In the genomic region with DNA sequence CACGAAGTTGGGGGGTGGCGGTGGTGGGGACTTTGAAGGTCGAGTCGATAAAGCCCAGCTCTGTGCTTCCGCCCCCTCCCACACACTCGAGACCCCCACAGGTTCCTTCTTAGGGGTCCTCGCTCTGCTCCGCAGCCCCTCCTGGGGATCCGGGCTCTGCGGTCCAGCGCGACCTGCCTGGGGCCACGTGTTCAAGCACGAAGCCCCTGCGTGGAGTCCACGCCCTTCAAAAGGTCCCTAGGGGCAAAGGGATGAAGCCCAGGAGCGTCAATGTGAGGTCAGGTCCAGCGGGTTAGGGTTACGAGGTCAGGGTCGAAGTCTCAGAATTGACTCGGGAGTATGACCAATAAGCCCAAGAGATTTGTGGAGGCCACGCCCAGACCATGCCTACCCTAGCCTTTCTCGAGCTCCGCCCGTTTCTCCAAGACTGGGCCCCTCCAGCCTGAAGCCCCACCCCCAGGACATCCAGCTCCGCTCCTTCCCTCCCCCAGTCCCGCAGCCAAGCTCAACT, we compare ENCODE assay signal across 8 cellular contexts. TPM values are rescaled to one million over a fixed set of nuclear protein-coding genes. Genes with fewer than 3 reads are reported as not detected.
DNase-seq lines count a peak whose midpoint lies in the region; ATAC-seq and TF ChIP-seq lines count a peak whose summit lies in the region.

No MANE protein-coding gene starts in this region.

- TF ChIP-seq CTCF in CD8-positive, alpha-beta T cell (IDR thresholded peaks at IDR 0.05) = no peak
- TF ChIP-seq CTCF in fibroblast of lung (conservative IDR thresholded peaks at IDR 0.05 in 1 of 2, IDR thresholded peaks at IDR 0.05 in 1 of 2; ENCODE audit: low read depth in 1 of 2, low read length in 2 of 2) = no peak
- TF ChIP-seq CTCF in neural progenitor cell (IDR thresholded peaks at IDR 0.05) = no peak

- H3K9ac ChIP-seq in fibroblast of lung (ENCODE audit: insufficient read depth, low read length) (no peak overlapping the region), neural progenitor cell (no peak overlapping the region)

- H3K27me3 Mint-ChIP-seq in CD8-positive, alpha-beta T cell (ENCODE audit: low read depth) = peaks cover 44% of the 10 kb centered on the region
- H3K27me3 Mint-ChIP-seq in activated CD4-positive, alpha-beta memory T cell treated with anti-CD3 and anti-CD28 coated beads for 36 hours = peaks cover 50% of the 10 kb centered on the region
- peaks cover 42% of the 10 kb centered on the region for H3K27me3 Mint-ChIP-seq in neural progenitor cell (ENCODE audit: insufficient read depth, low read depth)

- H3K36me3 Mint-ChIP-seq in CD8-positive, alpha-beta T cell = peaks cover 9% of the 10 kb centered on the region
- H3K36me3 Mint-ChIP-seq in activated CD4-positive, alpha-beta memory T cell treated with anti-CD3 and anti-CD28 coated beads for 36 hours = no peaks in the 10 kb centered on the region
- H3K36me3 Mint-ChIP-seq in neural progenitor cell = no peaks in the 10 kb centered on the region

- POLR2A ChIA-PET in CD8-positive, alpha-beta T cell (lab: Charles Lee) = no interaction called here
- POLR2A ChIA-PET in activated CD4-positive, alpha-beta memory T cell treated with anti-CD3 and anti-CD28 coated beads for 36 hours (lab: Charles Lee) = interaction anchor here (0.6 kb wide), 1 partner anchor 197 kb away, joined by 5 read pairs; no protein-coding TSS in a partner anchor

- H3K79me2 ChIP-seq in fibroblast of lung (ENCODE audit: control insufficient read depth, insufficient read depth, low read length) (no peaks in the 10 kb centered on the region), neural progenitor cell (ENCODE audit: low read depth) (no peaks in the 10 kb centered on the region)

- CTCF ChIA-PET in CD8-positive, alpha-beta T cell (lab: Charles Lee) = interaction anchor here (1.0 to 1.5 kb wide), 2 partner anchors 66 to 70 kb away, joined by 3 to 6 read pairs; no protein-coding TSS in a partner anchor
- CTCF ChIA-PET in activated CD4-positive, alpha-beta memory T cell treated with anti-CD3 and anti-CD28 coated beads for 36 hours (lab: Charles Lee) = interaction anchor here (0.8 to 2.1 kb wide), 5 partner anchors 9 to 80 kb away, joined by 3 to 5 read pairs (median 3); no protein-coding TSS in a partner anchor

- intact Hi-C loops in CD8-positive, alpha-beta T cell (cut with DNase I, micrococcal nuclease) = loop anchor here (1.0 to 5.0 kb wide), 3 partner anchors 17 to 77 kb away; a partner anchor contains a TSS
- intact Hi-C loops in activated CD4-positive, alpha-beta memory T cell treated with anti-CD3 and anti-CD28 coated beads for 36 hours (cut with micrococcal nuclease) = loop anchor here (2.0 kb wide), 1 partner anchor 13 kb away; a partner anchor contains a TSS

- H3K4me1 ChIP-seq in CD8-positive, alpha-beta T cell (ENCODE audit: insufficient read depth, low read length) = peaks cover 29% of the 10 kb centered on the region
- H3K4me1 ChIP-seq in fibroblast of lung (ENCODE audit: control insufficient read depth, extremely low read depth, insufficient read depth, low read length) = peaks cover 11% of the 10 kb centered on the region
- H3K4me1 ChIP-seq in neural progenitor cell = peaks cover 53% of the 10 kb centered on the region

- peaks cover 46% of the 10 kb centered on the region for H3F3A ChIP-seq in neural progenitor cell (ENCODE audit: low read depth)

- H2AFZ ChIP-seq in fibroblast of lung (ENCODE audit: low read length) (no peak overlapping the region), neural progenitor cell (replicated peaks) (peak overlapping the region; percentile 38)

- no peak for DNase-seq in CD8-positive, alpha-beta T cell
- peak; percentile 28 for DNase-seq in HK-2 (ENCODE audit: unreplicated experiment)
- peak; percentile 51 for DNase-seq in activated CD4-positive, alpha-beta memory T cell treated with anti-CD3 and anti-CD28 coated beads for 36 hours
- peak; percentile 31 to 44 for DNase-seq in fibroblast of lung (ENCODE audit: low read depth in 2 of 2)
- peak; percentile 88 for DNase-seq in neural progenitor cell (ENCODE audit: low spot score)
- DNase-seq in dedifferentiated amniotic fluid mesenchymal stem cell (ENCODE audit: extremely low spot score) = no peak

- no peaks in the 10 kb centered on the region for H3K9me3 ChIP-seq in CD8-positive, alpha-beta T cell (ENCODE audit: low read length)
- H3K9me3 ChIP-seq in fibroblast of lung (ENCODE audit: control insufficient read depth, insufficient read depth, low read depth, low read length) (no peaks in the 10 kb centered on the region), neural progenitor cell (ENCODE audit: low read depth) (no peaks in the 10 kb centered on the region)

- peak; percentile 15 for ATAC-seq in CD8-positive, alpha-beta T cell
- ATAC-seq in HG03520 (IDR thresholded peaks at IDR 0.05; ENCODE audit: unreplicated experiment) (no peak), HG03457 (IDR thresholded peaks at IDR 0.05; ENCODE audit: unreplicated experiment) (no peak)

- H3K4me2 ChIP-seq in fibroblast of lung (ENCODE audit: extremely low read depth, insufficient read depth, low read length) = peak overlapping the region; percentile 81
- peak overlapping the region; percentile 80 for H3K4me2 ChIP-seq in neural progenitor cell

- peaks cover 29% of the 10 kb centered on the region for H3K4me1 Mint-ChIP-seq in CD8-positive, alpha-beta T cell (ENCODE audit: low read depth)
- peaks cover 15% of the 10 kb centered on the region for H3K4me1 Mint-ChIP-seq in activated CD4-positive, alpha-beta memory T cell treated with anti-CD3 and anti-CD28 coated beads for 36 hours (ENCODE audit: low read depth)
- peaks cover 48% of the 10 kb centered on the region for H3K4me1 Mint-ChIP-seq in neural progenitor cell

- peaks cover 27% of the 10 kb centered on the region for H3K27me3 ChIP-seq in CD8-positive, alpha-beta T cell (ENCODE audit: insufficient read depth, low read length)
- peaks cover 45% of the 10 kb centered on the region for H3K27me3 ChIP-seq in fibroblast of lung (ENCODE audit: control insufficient read depth, insufficient read depth, low read length)
- H3K27me3 ChIP-seq in neural progenitor cell = peaks cover 81% of the 10 kb centered on the region

- no peaks in the 10 kb centered on the region for H3K36me3 ChIP-seq in CD8-positive, alpha-beta T cell (ENCODE audit: insufficient read depth, low read length)
- H3K36me3 ChIP-seq in fibroblast of lung (ENCODE audit: control insufficient read depth, insufficient read depth, low read length) (peaks cover 2% of the 10 kb centered on the region), neural progenitor cell (no peaks in the 10 kb centered on the region)

- H3K27ac ChIP-seq in CD8-positive, alpha-beta T cell (ENCODE audit: low read depth, low read length) = no peak overlapping the region
- H3K27ac ChIP-seq in fibroblast of lung (ENCODE audit: insufficient read depth, low read length) (no peak overlapping the region), neural progenitor cell (no peak overlapping the region)

- peak overlapping the region; percentile 78 for H3K4me3 Mint-ChIP-seq in CD8-positive, alpha-beta T cell
- H3K4me3 Mint-ChIP-seq in activated CD4-positive, alpha-beta memory T cell treated with anti-CD3 and anti-CD28 coated beads for 36 hours = peak overlapping the region; percentile 57
- H3K4me3 Mint-ChIP-seq in neural progenitor cell = peak overlapping the region; percentile 93

- peak overlapping the region; percentile 47 for H3K4me3 ChIP-seq in CD8-positive, alpha-beta T cell (ENCODE audit: low read depth, low read length)
- H3K4me3 ChIP-seq in fibroblast of lung (replicated peaks in 1 of 4; ENCODE audit: control extremely low read depth in 1 of 4, insufficient read depth in 1 of 4, low read depth in 3 of 4, low read length in 4 of 4) (peak overlapping the region; percentile 31 to 60 (median 40)), neural progenitor cell (peak overlapping the region; percentile 86)

- no peak overlapping the region for H3K27ac Mint-ChIP-seq in CD8-positive, alpha-beta T cell
- no peak overlapping the region for H3K27ac Mint-ChIP-seq in activated CD4-positive, alpha-beta memory T cell treated with anti-CD3 and anti-CD28 coated beads for 36 hours
- peak overlapping the region; percentile 91 for H3K27ac Mint-ChIP-seq in neural progenitor cell

- no peaks in the 10 kb centered on the region for H3K9me3 Mint-ChIP-seq in CD8-positive, alpha-beta T cell
- H3K9me3 Mint-ChIP-seq in activated CD4-positive, alpha-beta memory T cell treated with anti-CD3 and anti-CD28 coated beads for 36 hours = no peaks in the 10 kb centered on the region
- no peaks in the 10 kb centered on the region for H3K9me3 Mint-ChIP-seq in neural progenitor cell

- no peaks in the 10 kb centered on the region for H4K20me1 ChIP-seq in fibroblast of lung (ENCODE audit: control insufficient read depth, extremely low read depth, insufficient read depth, low read length)
- H4K20me1 ChIP-seq in neural progenitor cell (ENCODE audit: low read depth) = peaks cover 34% of the 10 kb centered on the region

RNA-seq across cellular contexts. Expression of a gene that starts 0.8 kb away (rescaled TPM):
- total RNA-seq in CD8-positive, alpha-beta T cell = under 1 TPM in 1 of 2 experiments, not detected in 1; 0.03 TPM
- under 1 TPM in 1 of 2 experiments, not detected in 1; 0.05 TPM for total RNA-seq in activated CD4-positive, alpha-beta memory T cell treated with anti-CD3 and anti-CD28 coated beads for 36 hours
- total RNA-seq in fibroblast of lung (0.26 and 0.99 TPM in 2 replicates), neural progenitor cell (ENCODE audit: low replicate concordance) (1.6 and 4.9 TPM in 2 replicates)
- 0.08 and 0.09 TPM in 2 replicates for polyA plus RNA-seq in fibroblast of lung
- 0.06 and 0.08 TPM in 2 replicates for polyA plus RNA-seq in fibroblast of lung (2012)
- 0.07 TPM in 1 of 2 replicates, not detected in the other for polyA minus RNA-seq in fibroblast of lung (ENCODE audit: low replicate concordance)

RNA-seq across cellular contexts. Expression of a gene that starts 12.8 kb away (rescaled TPM):
- 10 to 100 TPM; 33.0 to 37.2 TPM for total RNA-seq in CD8-positive, alpha-beta T cell
- 10 to 100 TPM; 22.8 to 23.4 TPM for total RNA-seq in activated CD4-positive, alpha-beta memory T cell treated with anti-CD3 and anti-CD28 coated beads for 36 hours
- total RNA-seq in fibroblast of lung = 68.8 and 119 TPM in 2 replicates
- polyA plus RNA-seq in fibroblast of lung = 19.9 and 21.6 TPM in 2 replicates
- polyA plus RNA-seq in fibroblast of lung (2012) = 47.3 and 47.5 TPM in 2 replicates
- polyA minus RNA-seq in fibroblast of lung (ENCODE audit: low replicate concordance) = 52.9 and 56.4 TPM in 2 replicates
- total RNA-seq in neural progenitor cell (ENCODE audit: low replicate concordance) = 22.8 and 60.5 TPM in 2 replicates

RNA-seq across cellular contexts. Expression of a gene that starts 27.2 kb away (rescaled TPM):
- not detected for total RNA-seq in CD8-positive, alpha-beta T cell
- not detected for total RNA-seq in activated CD4-positive, alpha-beta memory T cell treated with anti-CD3 and anti-CD28 coated beads for 36 hours
- total RNA-seq in fibroblast of lung (under 0.01 TPM in 1 of 2 replicates, not detected in the other), neural progenitor cell (ENCODE audit: low replicate concordance) (0.09 and 0.24 TPM in 2 replicates)
- polyA plus RNA-seq in fibroblast of lung = not detected in 2 replicates
- not detected in 2 replicates for polyA plus RNA-seq in fibroblast of lung (2012)
- polyA minus RNA-seq in fibroblast of lung (ENCODE audit: low replicate concordance) = not detected in 2 replicates

RNA-seq across cellular contexts. Expression of a gene that starts 51.5 kb away (rescaled TPM):
- total RNA-seq in CD8-positive, alpha-beta T cell = 1 to 10 TPM; 3.4 to 3.5 TPM
- 1 to 10 TPM; 8.1 to 8.5 TPM for total RNA-seq in activated CD4-positive, alpha-beta memory T cell treated with anti-CD3 and anti-CD28 coated beads for 36 hours
- total RNA-seq in fibroblast of lung = 2.3 and 3.0 TPM in 2 replicates
- polyA plus RNA-seq in fibroblast of lung = 0.16 and 0.40 TPM in 2 replicates
- polyA plus RNA-seq in fibroblast of lung (2012) = 0.28 and 0.80 TPM in 2 replicates
- not detected in 2 replicates for polyA minus RNA-seq in fibroblast of lung (ENCODE audit: low replicate concordance)
- 3.5 and 3.8 TPM in 2 replicates for total RNA-seq in neural progenitor cell (ENCODE audit: low replicate concordance)

Comparison
In these comparisons a context has a peak if more than half of its experiments do, and no peak if none do; other contexts are left out.
1. DNase-seq: peak in HK-2 (single experiment), activated CD4-positive, alpha-beta memory T cell treated with anti-CD3 and anti-CD28 coated beads for 36 hours (single experiment), fibroblast of lung (2 of 2) and neural progenitor cell (single experiment); none in CD8-positive, alpha-beta T cell (0 of 7) and dedifferentiated amniotic fluid mesenchymal stem cell (single experiment).
2. Peak in every context shown above with its lines, with median percentiles within 50 percentile points of each other: H3K4me3 ChIP-seq and H3K4me3 Mint-ChIP-seq.